ENCODE assay signal across 9 cellular contexts in genomic region chrX:30513284-30513683, GRCh38.
DNase-seq lines count a peak whose midpoint lies in the region; ATAC-seq and TF ChIP-seq lines count a peak whose summit lies in the region.
"Had no signal": no experiment of that assay in that cellular context is flagged by ENCODE, and none has a peak within 500 bp of the region (broad histone marks: within the 10 kb centered on the region; RNA-seq: fewer than 3 reads in every experiment).

No MANE protein-coding gene starts in this region.

- no peaks in the 10 kb centered on the region for H3K27me3 ChIP-seq in DOHH2 (ENCODE audit: control insufficient read depth, low read length)
- no peaks in the 10 kb centered on the region for H3K27me3 ChIP-seq in GM23338 (ENCODE audit: insufficient read depth)
- no peaks in the 10 kb centered on the region for H3K27me3 ChIP-seq in SU-DHL-6 (ENCODE audit: low read length)
- H3K27me3 ChIP-seq in aorta (ENCODE audit: control insufficient read depth in 1 of 2, insufficient read depth in 2 of 2, low read length in 1 of 2), result no peaks in the 10 kb centered on the region

- H3K4me3 ChIP-seq in DOHH2 (ENCODE audit: low read length) (no peak overlapping the region), GM23338 (no peak overlapping the region), SU-DHL-6 (ENCODE audit: insufficient read depth, low read length, poor library complexity, severe bottlenecking) (no peak overlapping the region), aorta (ENCODE audit: low read length in 2 of 2) (no peak overlapping the region)

- no peaks in the 10 kb centered on the region for H3K36me3 ChIP-seq in DOHH2 (ENCODE audit: control insufficient read depth, low read length)
- no peaks in the 10 kb centered on the region for H3K36me3 ChIP-seq in GM23338 (ENCODE audit: insufficient read depth)
- H3K36me3 ChIP-seq in SU-DHL-6 (ENCODE audit: low read length), result no peaks in the 10 kb centered on the region
- no peaks in the 10 kb centered on the region for H3K36me3 ChIP-seq in aorta (ENCODE audit: control insufficient read depth in 1 of 2, insufficient read depth in 2 of 2, low read length in 1 of 2)

- H3K9me3 ChIP-seq in DOHH2 (ENCODE audit: control insufficient read depth, insufficient read depth, low read length) (no peaks in the 10 kb centered on the region), SU-DHL-6 (ENCODE audit: insufficient read depth, low read length) (no peaks in the 10 kb centered on the region), aorta (ENCODE audit: control insufficient read depth, low read length) (no peaks in the 10 kb centered on the region)

- H4K20me1 ChIP-seq in DOHH2 (ENCODE audit: control insufficient read depth, insufficient read depth, low read depth, low read length) (no peaks in the 10 kb centered on the region), GM23338 (replicated peaks; ENCODE audit: insufficient read depth) (no peaks in the 10 kb centered on the region), SU-DHL-6 (ENCODE audit: low read depth, low read length) (no peaks in the 10 kb centered on the region)

- H3K27ac Mint-ChIP-seq in GM23338, result no peak overlapping the region

- ATAC-seq in GM23338 (no peak), left lobe of liver (peak; percentile 41), aorta (ENCODE audit: low FRiP score) (no peak)

- peaks cover 2% of the 10 kb centered on the region; the same call in 1 of the 3 replicates for H3K4me1 Mint-ChIP-seq in GM23338

- H2AFZ ChIP-seq in GM23338 (no peak overlapping the region), SU-DHL-6 (ENCODE audit: low read depth, low read length, severe bottlenecking) (no peak overlapping the region)

- 37 to 53% methylated on average over 3 of the region's 3 CpGs for WGBS in aorta, 2 donors

- no peak overlapping the region for H3K4me2 ChIP-seq in DOHH2 (ENCODE audit: low read length)
- H3K4me2 ChIP-seq in GM23338, result no peak overlapping the region
- H3K4me2 ChIP-seq in SU-DHL-6 (ENCODE audit: low read depth, low read length, poor library complexity, severe bottlenecking), result no peak overlapping the region

- no peaks in the 10 kb centered on the region for H3F3A ChIP-seq in DOHH2 (ENCODE audit: control insufficient read depth, insufficient read depth)
- no peaks in the 10 kb centered on the region for H3F3A ChIP-seq in GM23338 (replicated peaks; ENCODE audit: low read depth)
- H3F3A ChIP-seq in SU-DHL-6 (ENCODE audit: insufficient read depth), result no peaks in the 10 kb centered on the region

- no peaks in the 10 kb centered on the region for H3K9me3 Mint-ChIP-seq in GM23338

- no peak overlapping the region for H3K27ac ChIP-seq in DOHH2 (ENCODE audit: low read depth, low read length)
- no peak overlapping the region for H3K27ac ChIP-seq in GM23338 (ENCODE audit: low read depth)
- no peak overlapping the region for H3K27ac ChIP-seq in SU-DHL-6 (ENCODE audit: low read depth, low read length)
- no peak overlapping the region for H3K27ac ChIP-seq in aorta (ENCODE audit: low read depth in 1 of 2, low read length in 2 of 2)

- intact Hi-C loops in aorta (cut with DNase I), result no loop called here

- H3K27me3 Mint-ChIP-seq in GM23338 (ENCODE audit: insufficient read depth, low read depth, poor library complexity), result no peaks in the 10 kb centered on the region

- no peaks in the 10 kb centered on the region for H3K9me2 ChIP-seq in DOHH2 (replicated peaks; ENCODE audit: control insufficient read depth, low read length)
- no peaks in the 10 kb centered on the region for H3K9me2 ChIP-seq in GM23338 (ENCODE audit: insufficient read depth)
- H3K9me2 ChIP-seq in SU-DHL-6 (replicated peaks; ENCODE audit: insufficient read depth, low read length), result no peaks in the 10 kb centered on the region

- no peak overlapping the region for H3K9ac ChIP-seq in SU-DHL-6 (ENCODE audit: low read length)

- no peak overlapping the region for H3K4me3 Mint-ChIP-seq in GM23338

- H3K4me1 ChIP-seq in DOHH2 (ENCODE audit: control insufficient read depth, low read length) (no peaks in the 10 kb centered on the region), GM23338 (ENCODE audit: insufficient read depth) (no peaks in the 10 kb centered on the region), aorta (ENCODE audit: control insufficient read depth in 1 of 2, insufficient read depth in 2 of 2, low read length in 2 of 2) (no peaks in the 10 kb centered on the region)

- H3K79me2 ChIP-seq in DOHH2 (ENCODE audit: control insufficient read depth, low read length), result no peaks in the 10 kb centered on the region
- H3K79me2 ChIP-seq in GM23338 (replicated peaks; ENCODE audit: insufficient read depth), result no peaks in the 10 kb centered on the region
- H3K79me2 ChIP-seq in SU-DHL-6 (ENCODE audit: insufficient read depth, low read length), result no peaks in the 10 kb centered on the region

- peak; percentile 53 for TF ChIP-seq CTCF in DOHH2 (IDR thresholded peaks at IDR 0.05; ENCODE audit: low read depth, low read length, poor library complexity, severe bottlenecking)
- peak; percentile 48 to 68 for TF ChIP-seq CTCF in GM23338 (conservative IDR thresholded peaks at IDR 0.05; ENCODE audit: low read depth in 2 of 2)
- TF ChIP-seq CTCF in SU-DHL-6 (IDR thresholded peaks at IDR 0.05; ENCODE audit: insufficient read depth, low read length, poor library complexity, severe bottlenecking), result peak; percentile 25

- H3K36me3 Mint-ChIP-seq in GM23338 (ENCODE audit: low read depth), result no peaks in the 10 kb centered on the region

- DNase-seq in GM23338 (ENCODE audit: low spot score) (peak; percentile 32), left lobe of liver (ENCODE audit: low spot score) (no peak), GOT3 (lab: John Stamatoyannopoulos, UW) (no peak), aorta (no peak)
- DNase-seq in activated CD4-positive, alpha-beta T cell treated with anti-CD3 and anti-CD28 coated beads for 1 hour, result no peak
- no peak for DNase-seq in stimulated activated CD4-positive, alpha-beta T cell treated with anti-CD3 and anti-CD28 coated beads, Interleukin-4, amount 100 ng/mL, for 1 hour
- DNase-seq: NCI-H1436 treated with DMSO at 0.1 percent for 48 hours had no signal

TF ChIP-seq in GM23338, 12 proteins besides CTCF, POLR2A, EP300 and RAD21 (continues in another document):
- TF ChIP-seq JUNB (IDR thresholded peaks at IDR 0.05; ENCODE audit: unreplicated experiment), result no peak
- TF ChIP-seq, protein P1, sequence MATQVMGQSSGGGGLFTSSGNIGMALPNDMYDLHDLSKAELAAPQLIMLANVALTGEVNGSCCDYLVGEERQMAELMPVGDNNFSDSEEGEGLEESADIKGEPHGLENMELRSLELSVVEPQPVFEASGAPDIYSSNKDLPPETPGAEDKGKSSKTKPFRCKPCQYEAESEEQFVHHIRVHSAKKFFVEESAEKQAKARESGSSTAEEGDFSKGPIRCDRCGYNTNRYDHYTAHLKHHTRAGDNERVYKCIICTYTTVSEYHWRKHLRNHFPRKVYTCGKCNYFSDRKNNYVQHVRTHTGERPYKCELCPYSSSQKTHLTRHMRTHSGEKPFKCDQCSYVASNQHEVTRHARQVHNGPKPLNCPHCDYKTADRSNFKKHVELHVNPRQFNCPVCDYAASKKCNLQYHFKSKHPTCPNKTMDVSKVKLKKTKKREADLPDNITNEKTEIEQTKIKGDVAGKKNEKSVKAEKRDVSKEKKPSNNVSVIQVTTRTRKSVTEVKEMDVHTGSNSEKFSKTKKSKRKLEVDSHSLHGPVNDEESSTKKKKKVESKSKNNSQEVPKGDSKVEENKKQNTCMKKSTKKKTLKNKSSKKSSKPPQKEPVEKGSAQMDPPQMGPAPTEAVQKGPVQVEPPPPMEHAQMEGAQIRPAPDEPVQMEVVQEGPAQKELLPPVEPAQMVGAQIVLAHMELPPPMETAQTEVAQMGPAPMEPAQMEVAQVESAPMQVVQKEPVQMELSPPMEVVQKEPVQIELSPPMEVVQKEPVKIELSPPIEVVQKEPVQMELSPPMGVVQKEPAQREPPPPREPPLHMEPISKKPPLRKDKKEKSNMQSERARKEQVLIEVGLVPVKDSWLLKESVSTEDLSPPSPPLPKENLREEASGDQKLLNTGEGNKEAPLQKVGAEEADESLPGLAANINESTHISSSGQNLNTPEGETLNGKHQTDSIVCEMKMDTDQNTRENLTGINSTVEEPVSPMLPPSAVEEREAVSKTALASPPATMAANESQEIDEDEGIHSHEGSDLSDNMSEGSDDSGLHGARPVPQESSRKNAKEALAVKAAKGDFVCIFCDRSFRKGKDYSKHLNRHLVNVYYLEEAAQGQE (IDR thresholded peaks at IDR 0.05; ENCODE audit: unreplicated experiment), result no peak
- TF ChIP-seq EZH2phosphoT487 (IDR thresholded peaks at IDR 0.05; ENCODE audit: unreplicated experiment), result no peak
- TF ChIP-seq, protein P2, sequence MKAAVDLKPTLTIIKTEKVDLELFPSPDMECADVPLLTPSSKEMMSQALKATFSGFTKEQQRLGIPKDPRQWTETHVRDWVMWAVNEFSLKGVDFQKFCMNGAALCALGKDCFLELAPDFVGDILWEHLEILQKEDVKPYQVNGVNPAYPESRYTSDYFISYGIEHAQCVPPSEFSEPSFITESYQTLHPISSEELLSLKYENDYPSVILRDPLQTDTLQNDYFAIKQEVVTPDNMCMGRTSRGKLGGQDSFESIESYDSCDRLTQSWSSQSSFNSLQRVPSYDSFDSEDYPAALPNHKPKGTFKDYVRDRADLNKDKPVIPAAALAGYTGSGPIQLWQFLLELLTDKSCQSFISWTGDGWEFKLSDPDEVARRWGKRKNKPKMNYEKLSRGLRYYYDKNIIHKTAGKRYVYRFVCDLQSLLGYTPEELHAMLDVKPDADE (IDR thresholded peaks at IDR 0.05), result no peak
- TF ChIP-seq ZNF114 (CRISPR knock-in tag; IDR thresholded peaks at IDR 0.05), result no peak
- no peak for TF ChIP-seq POLR2AphosphoS5 (IDR thresholded peaks at IDR 0.05; ENCODE audit: low read depth)
